ENCODE assay signal across 1 cellular context in the genomic region with DNA sequence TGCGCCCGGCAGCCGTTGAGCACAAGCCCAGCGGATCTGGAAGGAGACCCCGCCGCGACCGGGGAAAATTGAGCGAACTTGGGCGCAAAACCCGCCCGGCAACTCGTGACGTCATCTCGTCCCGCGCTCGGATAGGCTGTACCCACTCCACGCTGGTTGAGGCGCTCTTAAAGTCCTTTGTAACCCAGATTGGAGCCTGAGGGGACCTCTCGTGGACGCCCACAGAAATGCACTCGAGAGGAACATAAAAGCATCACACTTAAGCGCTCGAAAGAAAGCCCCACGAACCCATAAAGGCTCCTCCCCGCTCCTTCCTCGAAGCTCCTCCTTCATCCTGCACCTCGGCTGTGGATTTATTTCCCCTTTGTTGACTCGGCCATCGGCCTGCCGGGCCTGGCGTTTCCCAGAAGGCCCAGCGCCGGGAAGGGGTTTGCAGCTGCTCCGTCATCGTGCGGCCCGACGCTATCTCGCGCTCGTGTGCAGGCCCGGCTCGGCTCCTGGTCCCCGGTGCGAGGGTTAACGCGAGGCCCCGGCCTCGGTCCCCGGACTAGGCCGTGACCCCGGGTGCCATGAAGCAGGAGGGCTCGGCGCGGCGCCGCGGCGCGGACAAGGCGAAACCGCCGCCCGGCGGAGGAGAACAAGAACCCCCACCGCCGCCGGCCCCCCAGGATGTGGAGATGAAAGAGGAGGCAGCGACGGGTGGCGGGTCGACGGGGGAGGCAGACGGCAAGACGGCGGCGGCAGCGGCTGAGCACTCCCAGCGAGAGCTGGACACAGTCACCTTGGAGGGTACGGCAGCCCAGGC.
A peak's percentile ranks its signal among the peaks of the same experiment; 100 is the strongest.
TF ChIP-seq lines count a peak whose summit lies in the region.

TSS of gene PSMD3 (plus strand) at position 406 of the 805 bp plus-strand sequence. CDS start at position 570, 164 bp downstream.

TF ChIP-seq in HepG2, 621 proteins besides CTCF, POLR2A, EP300 and RAD21 (continued from another document and continues in another):
- TF ChIP-seq, protein P1, sequence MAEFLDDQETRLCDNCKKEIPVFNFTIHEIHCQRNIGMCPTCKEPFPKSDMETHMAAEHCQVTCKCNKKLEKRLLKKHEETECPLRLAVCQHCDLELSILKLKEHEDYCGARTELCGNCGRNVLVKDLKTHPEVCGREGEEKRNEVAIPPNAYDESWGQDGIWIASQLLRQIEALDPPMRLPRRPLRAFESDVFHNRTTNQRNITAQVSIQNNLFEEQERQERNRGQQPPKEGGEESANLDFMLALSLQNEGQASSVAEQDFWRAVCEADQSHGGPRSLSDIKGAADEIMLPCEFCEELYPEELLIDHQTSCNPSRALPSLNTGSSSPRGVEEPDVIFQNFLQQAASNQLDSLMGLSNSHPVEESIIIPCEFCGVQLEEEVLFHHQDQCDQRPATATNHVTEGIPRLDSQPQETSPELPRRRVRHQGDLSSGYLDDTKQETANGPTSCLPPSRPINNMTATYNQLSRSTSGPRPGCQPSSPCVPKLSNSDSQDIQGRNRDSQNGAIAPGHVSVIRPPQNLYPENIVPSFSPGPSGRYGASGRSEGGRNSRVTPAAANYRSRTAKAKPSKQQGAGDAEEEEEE (CRISPR knock-in tag; IDR thresholded peaks at IDR 0.05; ENCODE audit: borderline replicate concordance), result no peak; the same call in 1 of the 2 replicates
- TF ChIP-seq KDM5A (IDR thresholded peaks at IDR 0.05; ENCODE audit: borderline replicate concordance, low read length), result peak; percentile 92
- peak; percentile 86; the same call in 1 of the 2 replicates for TF ChIP-seq ZNF512B (CRISPR knock-in tag; IDR thresholded peaks at IDR 0.05; ENCODE audit: borderline replicate concordance)
- no peak for TF ChIP-seq NONO (IDR thresholded peaks at IDR 0.05)
- TF ChIP-seq NONO (CRISPR knock-in tag; conservative IDR thresholded peaks at IDR 0.05), result peak; percentile 97
- peak; percentile 61; the same call in 1 of the 2 replicates for TF ChIP-seq NFE2L2 (IDR thresholded peaks at IDR 0.05; ENCODE audit: low read length)
- peak; percentile 66; the same call in 1 of the 2 replicates for TF ChIP-seq HNF1A (IDR thresholded peaks at IDR 0.05; ENCODE audit: low read depth)
- TF ChIP-seq HNF1A (CRISPR knock-in tag; IDR thresholded peaks at IDR 0.05; ENCODE audit: borderline replicate concordance), result peak; percentile 86; the same call in 1 of the 2 replicates
- TF ChIP-seq, protein P2, sequence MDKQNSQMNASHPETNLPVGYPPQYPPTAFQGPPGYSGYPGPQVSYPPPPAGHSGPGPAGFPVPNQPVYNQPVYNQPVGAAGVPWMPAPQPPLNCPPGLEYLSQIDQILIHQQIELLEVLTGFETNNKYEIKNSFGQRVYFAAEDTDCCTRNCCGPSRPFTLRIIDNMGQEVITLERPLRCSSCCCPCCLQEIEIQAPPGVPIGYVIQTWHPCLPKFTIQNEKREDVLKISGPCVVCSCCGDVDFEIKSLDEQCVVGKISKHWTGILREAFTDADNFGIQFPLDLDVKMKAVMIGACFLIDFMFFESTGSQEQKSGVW (CRISPR knock-in tag; IDR thresholded peaks at IDR 0.05; ENCODE audit: borderline replicate concordance), result 0 out of 2 replicates have a peak, but pooled peaks have one; percentile 45
- peak; percentile 89; the same call in 1 of the 2 replicates for TF ChIP-seq MTA1 (CRISPR knock-in tag; IDR thresholded peaks at IDR 0.05; ENCODE audit: borderline replicate concordance)
- peak; percentile 81 for TF ChIP-seq ARNTL (CRISPR knock-in tag; IDR thresholded peaks at IDR 0.05)
- TF ChIP-seq MXI1 (IDR thresholded peaks at IDR 0.05; ENCODE audit: borderline replicate concordance, low read depth, low read length), result peak; percentile 85; the same call in 2 of the 3 replicates
- peak; percentile 99 for TF ChIP-seq KDM2A (CRISPR knock-in tag; IDR thresholded peaks at IDR 0.05; ENCODE audit: borderline replicate concordance, low read depth)
- TF ChIP-seq ZNF382 (CRISPR knock-in tag; IDR thresholded peaks at IDR 0.05; ENCODE audit: borderline replicate concordance), result no peak
- TF ChIP-seq THAP11 (CRISPR knock-in tag; IDR thresholded peaks at IDR 0.05), result peak; percentile 97
- TF ChIP-seq SALL2 (CRISPR knock-in tag; IDR thresholded peaks at IDR 0.05), result peak; percentile 97
- TF ChIP-seq ZNF670 (CRISPR knock-in tag; IDR thresholded peaks at IDR 0.05; ENCODE audit: borderline replicate concordance), result peak; percentile 93
- TF ChIP-seq ESRRA (CRISPR knock-in tag; IDR thresholded peaks at IDR 0.05; ENCODE audit: low read depth), result peak; percentile 83
- TF ChIP-seq, protein P3, sequence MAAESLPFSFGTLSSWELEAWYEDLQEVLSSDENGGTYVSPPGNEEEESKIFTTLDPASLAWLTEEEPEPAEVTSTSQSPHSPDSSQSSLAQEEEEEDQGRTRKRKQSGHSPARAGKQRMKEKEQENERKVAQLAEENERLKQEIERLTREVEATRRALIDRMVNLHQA (CRISPR knock-in tag; IDR thresholded peaks at IDR 0.05), result 0 out of 2 replicates have a peak, but pooled peaks have one; percentile 89
- peak; percentile 86 for TF ChIP-seq TAF15 (IDR thresholded peaks at IDR 0.05; ENCODE audit: low read depth, low read length, poor library complexity, severe bottlenecking)
- TF ChIP-seq ZNF33B (CRISPR knock-in tag; IDR thresholded peaks at IDR 0.05), result peak; percentile 97
- TF ChIP-seq SP2 (CRISPR knock-in tag; IDR thresholded peaks at IDR 0.05), result no peak; the same call in 1 of the 2 replicates
- TF ChIP-seq ZNF83 (CRISPR knock-in tag; IDR thresholded peaks at IDR 0.05; ENCODE audit: borderline replicate concordance), result 0 out of 2 replicates have a peak, but pooled peaks have one; percentile 63
- TF ChIP-seq, protein P4, sequence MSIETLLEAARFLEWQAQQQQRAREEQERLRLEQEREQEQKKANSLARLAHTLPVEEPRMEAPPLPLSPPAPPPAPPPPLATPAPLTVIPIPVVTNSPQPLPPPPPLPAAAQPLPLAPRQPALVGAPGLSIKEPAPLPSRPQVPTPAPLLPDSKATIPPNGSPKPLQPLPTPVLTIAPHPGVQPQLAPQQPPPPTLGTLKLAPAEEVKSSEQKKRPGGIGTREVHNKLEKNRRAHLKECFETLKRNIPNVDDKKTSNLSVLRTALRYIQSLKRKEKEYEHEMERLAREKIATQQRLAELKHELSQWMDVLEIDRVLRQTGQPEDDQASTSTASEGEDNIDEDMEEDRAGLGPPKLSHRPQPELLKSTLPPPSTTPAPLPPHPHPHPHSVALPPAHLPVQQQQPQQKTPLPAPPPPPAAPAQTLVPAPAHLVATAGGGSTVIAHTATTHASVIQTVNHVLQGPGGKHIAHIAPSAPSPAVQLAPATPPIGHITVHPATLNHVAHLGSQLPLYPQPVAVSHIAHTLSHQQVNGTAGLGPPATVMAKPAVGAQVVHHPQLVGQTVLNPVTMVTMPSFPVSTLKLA (IDR thresholded peaks at IDR 0.05), result peak; percentile 44; the same call in 1 of the 2 replicates
- peak; percentile 94; the same call in 1 of the 2 replicates for TF ChIP-seq PCBP1 (IDR thresholded peaks at IDR 0.05; ENCODE audit: borderline replicate concordance, low read depth, low read length)
- 0 out of 2 replicates have a peak, but pooled peaks have one; percentile 77 for TF ChIP-seq SMAD9 (CRISPR knock-in tag; IDR thresholded peaks at IDR 0.05)
- TF ChIP-seq HOXA5 (CRISPR knock-in tag; IDR thresholded peaks at IDR 0.05), result peak; percentile 97
- peak; percentile 93 for TF ChIP-seq ZSCAN12 (CRISPR knock-in tag; IDR thresholded peaks at IDR 0.05)
- peak; percentile 99 for TF ChIP-seq ZNF225 (CRISPR knock-in tag; IDR thresholded peaks at IDR 0.05)
- no peak; the same call in 1 of the 2 replicates for TF ChIP-seq IRX3 (CRISPR knock-in tag; IDR thresholded peaks at IDR 0.05; ENCODE audit: borderline replicate concordance, low read depth)
- TF ChIP-seq REL (CRISPR knock-in tag; conservative IDR thresholded peaks at IDR 0.05), result peak; percentile 99
- TF ChIP-seq HBP1 (CRISPR knock-in tag; IDR thresholded peaks at IDR 0.05; ENCODE audit: low read depth), result peak; percentile 83; the same call in 1 of the 2 replicates
- TF ChIP-seq ZBTB38 (CRISPR knock-in tag; IDR thresholded peaks at IDR 0.05), result peak; percentile 89
- peak; percentile 99 for TF ChIP-seq KLF6 (CRISPR knock-in tag; IDR thresholded peaks at IDR 0.05)
- TF ChIP-seq ZBTB34 (CRISPR knock-in tag; IDR thresholded peaks at IDR 0.05), result no peak
- peak; percentile 86 for TF ChIP-seq ZNF552 (CRISPR knock-in tag; IDR thresholded peaks at IDR 0.05; ENCODE audit: borderline replicate concordance)
- no peak for TF ChIP-seq ZNF691 (CRISPR knock-in tag; IDR thresholded peaks at IDR 0.05; ENCODE audit: borderline replicate concordance, low read depth)
- TF ChIP-seq ZNF510 (CRISPR knock-in tag; IDR thresholded peaks at IDR 0.05; ENCODE audit: low read depth), result peak; percentile 95
- TF ChIP-seq, protein P5, sequence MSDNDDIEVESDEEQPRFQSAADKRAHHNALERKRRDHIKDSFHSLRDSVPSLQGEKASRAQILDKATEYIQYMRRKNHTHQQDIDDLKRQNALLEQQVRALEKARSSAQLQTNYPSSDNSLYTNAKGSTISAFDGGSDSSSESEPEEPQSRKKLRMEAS (IDR thresholded peaks at IDR 0.05), result peak; percentile 97
- TF ChIP-seq RFX5 (IDR thresholded peaks at IDR 0.05; ENCODE audit: low read depth, low read length), result peak; percentile 99
- peak; percentile 100 for TF ChIP-seq KMT2A (CRISPR knock-in tag; IDR thresholded peaks at IDR 0.05)
- no peak for TF ChIP-seq EZH2 (conservative IDR thresholded peaks at IDR 0.05; ENCODE audit: low read depth, low read length)
